33 cellular contexts compared by ENCODE assay signal in the genomic region with DNA sequence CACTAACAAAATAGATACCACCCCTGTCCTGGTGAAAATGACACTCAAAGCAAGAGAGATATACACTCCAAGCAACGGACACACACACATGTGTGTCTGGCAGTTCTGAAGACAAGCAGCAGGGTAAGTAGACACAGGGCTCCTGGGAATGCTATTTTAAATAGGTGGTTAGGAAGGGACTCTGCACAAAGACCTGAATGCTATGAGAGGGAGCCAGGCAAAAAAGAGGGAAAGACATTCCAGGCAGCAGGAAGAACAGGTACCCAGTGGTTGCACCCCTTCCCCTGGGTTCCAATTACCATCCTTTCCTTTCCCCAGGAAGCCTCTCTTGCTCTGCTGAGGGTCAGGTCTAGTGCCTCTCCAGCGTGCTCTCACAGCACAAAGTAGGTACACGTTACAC. TPM values are rescaled to one million over a fixed set of nuclear protein-coding genes. Genes with fewer than 3 reads are reported as not detected.
A peak's percentile ranks its signal among the peaks of the same experiment; 100 is the strongest.
DNase-seq lines count a peak whose midpoint lies in the region; ATAC-seq and TF ChIP-seq lines count a peak whose summit lies in the region.
"Had no signal": no experiment of that assay in that cellular context is flagged by ENCODE, and none has a peak within 500 bp of the region (broad histone marks: within the 10 kb centered on the region; RNA-seq: fewer than 3 reads in every experiment).

No MANE protein-coding gene starts in this region.

- H3K9me3 Mint-ChIP-seq in stimulated activated naive CD8-positive, alpha-beta T cell treated with anti-CD3 and anti-CD28 coated beads, Interleukin-15, amount 100 ng/mL, for 72 hours, result no peaks in the 10 kb centered on the region
- H3K9me3 Mint-ChIP-seq: T-helper 2 cell treated with Interferon-gamma antibody and Interleukin-4, amounts not matched to agents 5 μg/mL and 100 μg/mL, for 36 hours had no signal

- no TSS peak for BruUV-seq in IMR-90 (replicated peaks; lab: Mats Ljungman, UMichigan)

- TF ChIP-seq POLR2A in IMR-90 (IDR thresholded peaks at IDR 0.05; ENCODE audit: low read depth, low read length), result no peak

- no peaks in the 10 kb centered on the region for H3K27me3 Mint-ChIP-seq in stimulated activated naive CD8-positive, alpha-beta T cell treated with anti-CD3 and anti-CD28 coated beads, Interleukin-15, amount 100 ng/mL, for 72 hours
- H3K27me3 Mint-ChIP-seq: naive thymus-derived CD4-positive, alpha-beta T cell had no signal

- H4K5ac ChIP-seq in IMR-90 (ENCODE audit: low read depth, low read length), result no peak overlapping the region

- H2AK9ac ChIP-seq in IMR-90 (replicated peaks; ENCODE audit: low read depth, low read length, poor library complexity), result no peak overlapping the region

- H3K4me3 ChIP-seq in IMR-90 (ENCODE audit: insufficient read depth, low read depth, low read length) (no peak overlapping the region), psoas muscle (no peak overlapping the region), foreskin fibroblast (ENCODE audit: low read depth in 1 of 2, low read length in 2 of 2) (no peak overlapping the region)

- POLR2A ChIA-PET in IMR-90 (lab: Charles Lee; ENCODE audit: unreplicated experiment), result no interaction called here

- H3K79me1 ChIP-seq in IMR-90 (ENCODE audit: low read depth in 1 of 2, low read length in 2 of 2), result peaks cover 37 to 65% of the 10 kb centered on the region in 2 experiments

- H2AK5ac ChIP-seq in IMR-90 (ENCODE audit: low read depth, low read length), result no peak overlapping the region

- peak; percentile 20 for DNase-seq in activated CD8-positive, alpha-beta memory T cell treated with anti-CD3 and anti-CD28 coated beads, Interleukin-2, amount 50 U/mL, for 48 hours
- DNase-seq in activated CD8-positive, alpha-beta memory T cell treated with anti-CD3 and anti-CD28 coated beads, Interleukin-2, amount 50 U/mL, for 4 hours, result no peak
- DNase-seq in IMR-90 (no peak), epithelial cell of prostate (ENCODE audit: low read depth, low spot score) (no peak), psoas muscle (no peak), foreskin fibroblast (no peak), NCI-H524 treated with DMSO at 0.1 percent for 48 hours (lab: John Stamatoyannopoulos, UW) (no peak)
- no peak for DNase-seq in stimulated activated naive CD8-positive, alpha-beta T cell treated with anti-CD3 and anti-CD28 coated beads, Interleukin-15, amount 100 ng/mL, for 72 hours
- DNase-seq: ACHN; activated CD4-positive, alpha-beta T cell treated with anti-CD3 and anti-CD28 coated beads, Interleukin-2, amount 50 U/mL, for 1 hour; activated naive CD4-positive, alpha-beta T cell treated with Interleukin-2 at 50 U/mL for 16 hours; amniotic stem cell; BE2C; brain microvascular endothelial cell; COR-L47; DMS79 treated with DMSO at 0.1 percent for 48 hours; HCEC 1CT; head of caudate nucleus; kidney; midbrain; MV-4-11; NCI-H1436 treated with DMSO at 0.1 percent for 48 hours; NCI-H2171 treated with DMSO at 0.1 percent for 48 hours; NCI-H524; PC-3; retina; stimulated activated CD4-positive, alpha-beta T cell treated with anti-CD3 and anti-CD28 coated beads, Interleukin-2, amount 100 ng/mL, for 24 hours; trophoblast cell; WERI-Rb-1 had no signal

- H3K4me1 ChIP-seq in IMR-90 (ENCODE audit: control insufficient read depth, insufficient read depth, low read length) (no peaks in the 10 kb centered on the region; the same call in none of the 2 replicates), psoas muscle (peaks cover 52% of the 10 kb centered on the region)
- H3K4me1 ChIP-seq: BE2C had no signal

- in situ Hi-C loops in IMR-90 (cut with MboI; ENCODE audit: low sequenced_read_pairs), result no loop called here

- H2BK20ac ChIP-seq in IMR-90 (ENCODE audit: low read depth, low read length), result no peak overlapping the region

- TF ChIP-seq CTCF in IMR-90 (conservative IDR thresholded peaks at IDR 0.05; ENCODE audit: low read depth, low read length), result no peak
- TF ChIP-seq CTCF in psoas muscle (IDR thresholded peaks at IDR 0.05), result no peak
- no peak for TF ChIP-seq CTCF in foreskin fibroblast (IDR thresholded peaks at IDR 0.05; ENCODE audit: low read depth, low read length)

- no peak overlapping the region for H2AFZ ChIP-seq in IMR-90 (replicated peaks; ENCODE audit: low read length, poor library complexity)

- H2BK120ac ChIP-seq in IMR-90 (ENCODE audit: low read depth, low read length), result no peak overlapping the region

- H3K4me2 ChIP-seq in IMR-90 (ENCODE audit: low read depth, low read length), result no peak overlapping the region

- H3K9me1 ChIP-seq in IMR-90 (ENCODE audit: insufficient read depth, low read length), result no peaks in the 10 kb centered on the region; the same call in 1 of the 2 replicates

- no peak overlapping the region for H3K4me3 Mint-ChIP-seq in stimulated activated naive CD8-positive, alpha-beta T cell treated with anti-CD3 and anti-CD28 coated beads, Interleukin-15, amount 100 ng/mL, for 72 hours
- H3K4me3 Mint-ChIP-seq: T-helper 2 cell treated with Interferon-gamma antibody and Interleukin-4, amounts not matched to agents 5 μg/mL and 100 μg/mL, for 36 hours had no signal

- H3K23ac ChIP-seq in IMR-90 (ENCODE audit: low read depth, low read length), result peak overlapping the region; percentile 75

- H3K14ac ChIP-seq in IMR-90 (replicated peaks; ENCODE audit: low read depth, low read length), result no peak overlapping the region

- CTCF ChIA-PET in IMR-90 (lab: Yijun Ruan, JAX), result no interaction called here

- H3K36me3 ChIP-seq in IMR-90 (ENCODE audit: control insufficient read depth, insufficient read depth, low read length), result peaks cover 37% of the 10 kb centered on the region
- peaks cover 6 to 46% of the 10 kb centered on the region in 2 donors for H3K36me3 ChIP-seq in psoas muscle (ENCODE audit: insufficient read depth in 1 of 2, low read depth in 1 of 2)

- H3K27me3 ChIP-seq in IMR-90 (ENCODE audit: control insufficient read depth, insufficient read depth, low read length) (no peaks in the 10 kb centered on the region), psoas muscle (ENCODE audit: insufficient read depth in 3 of 3, low read length in 2 of 3) (no peaks in the 10 kb centered on the region)
- H3K27me3 ChIP-seq: BE2C, brain microvascular endothelial cell had no signal

- intact Hi-C loops in IMR-90 (cut with micrococcal nuclease) (loop anchor here (5.0 kb wide), 2 partner anchors 156 to 184 kb away; partner anchors contain the start of gene CLTCL1), psoas muscle (cut with DNase I) (loop anchor here (5.0 to 10.0 kb wide), 2 partner anchors 34 to 181 kb away; partner anchors contain the start of gene CLTCL1 (in 1 of the 2))

- H4K8ac ChIP-seq in IMR-90 (ENCODE audit: low read depth in 2 of 2, low read length in 2 of 2), result no peak overlapping the region

- peaks cover 42% of the 10 kb centered on the region for H3K4me1 Mint-ChIP-seq in stimulated activated naive CD8-positive, alpha-beta T cell treated with anti-CD3 and anti-CD28 coated beads, Interleukin-15, amount 100 ng/mL, for 72 hours

- WGBS in IMR-90 (ENCODE audit: extremely low coverage in 2 of 2, insufficient read length in 1 of 2), 2 experiments, result no CpG with 5 or more reads among the region's 3 CpGs
- WGBS in psoas muscle, 3 donors, result 60 to 76% (median 69%) methylated on average over 3 of the region's 3 CpGs

- peaks cover 37% of the 10 kb centered on the region for H4K20me1 ChIP-seq in IMR-90 (ENCODE audit: insufficient read depth, low read length)

- H2BK5ac ChIP-seq in IMR-90 (ENCODE audit: low read depth, low read length, poor library complexity, severe bottlenecking), result no peak overlapping the region

- H3K27ac ChIP-seq in IMR-90 (ENCODE audit: insufficient read depth, low read length) (no peak overlapping the region), epithelial cell of prostate (peak overlapping the region; percentile 49), psoas muscle (peak overlapping the region; percentile 97)
- H3K27ac ChIP-seq: brain microvascular endothelial cell, WERI-Rb-1 had no signal

- no peak overlapping the region for H3K56ac ChIP-seq in IMR-90 (ENCODE audit: extremely low read depth, insufficient read depth, low read length)

- no peak for ATAC-seq in IMR-90 (ENCODE audit: low read depth)
- no peak for ATAC-seq in psoas muscle
- ATAC-seq in stimulated activated naive CD8-positive, alpha-beta T cell treated with anti-CD3 and anti-CD28 coated beads, Interleukin-15, amount 100 ng/mL, for 72 hours, result no peak
- ATAC-seq: naive thymus-derived CD4-positive, alpha-beta T cell; PC-3; Right ventricle myocardium inferior; SK-N-SH treated with all-trans-retinoic acid at 6 μM for 48 hours had no signal

- dilution Hi-C loops in IMR-90 (cut with HindIII; ENCODE audit: low sequenced_read_pairs, unreplicated experiment), result no loop called here

- H4K91ac ChIP-seq in IMR-90 (ENCODE audit: insufficient read depth, low read depth, low read length), result no peak overlapping the region

- H3K9ac ChIP-seq in IMR-90 (ENCODE audit: low read depth, low read length), result no peak overlapping the region

- H3K27ac Mint-ChIP-seq in stimulated activated naive CD8-positive, alpha-beta T cell treated with anti-CD3 and anti-CD28 coated beads, Interleukin-15, amount 100 ng/mL, for 72 hours, result no peak overlapping the region
- H3K27ac Mint-ChIP-seq: T-helper 2 cell treated with Interferon-gamma antibody and Interleukin-4, amounts not matched to agents 5 μg/mL and 100 μg/mL, for 36 hours had no signal

- TF ChIP-seq RAD21 in IMR-90 (IDR thresholded peaks at IDR 0.05; ENCODE audit: low read length), result no peak

- no peak overlapping the region for H2BK15ac ChIP-seq in IMR-90 (ENCODE audit: low read depth, low read length)

- H3K9me3 ChIP-seq in IMR-90 (ENCODE audit: control insufficient read depth, insufficient read depth, low read length) (no peaks in the 10 kb centered on the region), psoas muscle (no peaks in the 10 kb centered on the region)
- H3K9me3 ChIP-seq: BE2C had no signal

- H3K18ac ChIP-seq in IMR-90 (ENCODE audit: low read depth, low read length), result no peak overlapping the region

- no peak overlapping the region for H3K4ac ChIP-seq in IMR-90 (ENCODE audit: low read depth, low read length)

RNA-seq across cellular contexts. Expression of gene UFD1, which starts 3.0 kb away (rescaled TPM):
- total RNA-seq in IMR-90 (2012; rRNA removed) (138 and 152 TPM in 2 replicates), psoas muscle (10 to 100 TPM; 44.3 to 97.4 (median 58.4) TPM)
- polyA plus RNA-seq in IMR-90 (2012; rRNA removed) (149 and 153 TPM in 2 replicates), psoas muscle (100 to 1,000 TPM in 2 of 3 donors, 10 to 100 TPM in 1; 79.6 to 226 (median 124) TPM)
- polyA plus RNA-seq in IMR-90 (2012; cell fraction: cytosol; rRNA removed), result 92.0 and 129 TPM in 2 replicates
- polyA plus RNA-seq in IMR-90 (2012; cell fraction: nucleus; rRNA removed; ENCODE audit: low replicate concordance), result 67.8 and 81.3 TPM in 2 replicates

RNA-seq across cellular contexts. Expression of gene CDC45, which starts 3.7 kb away (rescaled TPM):
- 37.5 and 44.6 TPM in 2 replicates for total RNA-seq in IMR-90 (2012; rRNA removed)
- 20.0 and 22.7 TPM in 2 replicates for polyA plus RNA-seq in IMR-90 (2012; rRNA removed)
- polyA plus RNA-seq in IMR-90 (2012; cell fraction: cytosol; rRNA removed), result 7.7 and 9.1 TPM in 2 replicates
- 24.8 and 25.7 TPM in 2 replicates for polyA plus RNA-seq in IMR-90 (2012; cell fraction: nucleus; rRNA removed; ENCODE audit: low replicate concordance)
- total RNA-seq in psoas muscle, result under 1 TPM in 2 of 4 donors, not detected in 2; 0.50 to 0.71 TPM
- under 1 TPM; 0.30 to 0.77 (median 0.73) TPM for polyA plus RNA-seq in psoas muscle

RNA-seq across cellular contexts. Expression of gene C22orf39, which starts 28.5 kb away (rescaled TPM):
- 8.2 and 9.2 TPM in 2 replicates for total RNA-seq in IMR-90 (2012; rRNA removed)
- polyA plus RNA-seq in IMR-90 (2012; rRNA removed), result 8.9 and 10.2 TPM in 2 replicates
- polyA plus RNA-seq in IMR-90 (2012; cell fraction: cytosol; rRNA removed), result 11.9 and 14.7 TPM in 2 replicates
- 7.8 and 8.0 TPM in 2 replicates for polyA plus RNA-seq in IMR-90 (2012; cell fraction: nucleus; rRNA removed; ENCODE audit: low replicate concordance)
- 100 to 1,000 TPM in 1 of 4 donors, 10 to 100 TPM in 3; 84.3 to 101 (median 92.3) TPM for total RNA-seq in psoas muscle
- polyA plus RNA-seq in psoas muscle, result 100 to 1,000 TPM in 1 of 3 donors, 10 to 100 TPM in 2; 60.9 to 104 (median 66.7) TPM

RNA-seq across cellular contexts. Expression of gene MRPL40, which starts 43.7 kb away (rescaled TPM):
- total RNA-seq in IMR-90 (2012; rRNA removed) (37.5 and 48.9 TPM in 2 replicates), psoas muscle (10 to 100 TPM; 53.7 to 70.5 (median 58.2) TPM)
- polyA plus RNA-seq in IMR-90 (2012; rRNA removed) (36.7 and 38.0 TPM in 2 replicates), psoas muscle (10 to 100 TPM; 45.8 to 78.6 (median 62.3) TPM)
- polyA plus RNA-seq in IMR-90 (2012; cell fraction: cytosol; rRNA removed), result 11.3 and 15.3 TPM in 2 replicates
- 3.0 and 12.5 TPM in 2 replicates for polyA plus RNA-seq in IMR-90 (2012; cell fraction: nucleus; rRNA removed; ENCODE audit: low replicate concordance)

RNA-seq across cellular contexts. Expression of gene HIRA, which starts 44.5 kb away (rescaled TPM):
- total RNA-seq in IMR-90 (2012; rRNA removed) (13.9 and 14.5 TPM in 2 replicates), psoas muscle (10 to 100 TPM; 12.3 to 32.7 (median 18.8) TPM)
- polyA plus RNA-seq in IMR-90 (2012; rRNA removed) (22.6 and 24.2 TPM in 2 replicates), psoas muscle (10 to 100 TPM; 13.3 to 18.9 (median 14.4) TPM)
- 13.5 and 19.1 TPM in 2 replicates for polyA plus RNA-seq in IMR-90 (2012; cell fraction: cytosol; rRNA removed)
- polyA plus RNA-seq in IMR-90 (2012; cell fraction: nucleus; rRNA removed; ENCODE audit: low replicate concordance), result 20.6 and 27.4 TPM in 2 replicates

Comparison
In these comparisons a context has a peak if more than half of its experiments do, and no peak if none do; other contexts are left out.
1. RNA of gene CDC45, which starts 3.7 kb away (total RNA-seq): 37.5 to 44.6 TPM in IMR-90; 0.50 to 0.71 TPM in psoas muscle; every median in the first group is over 10 times any median in the second.